33 cellular contexts compared by ENCODE assay signal in the genomic region with DNA sequence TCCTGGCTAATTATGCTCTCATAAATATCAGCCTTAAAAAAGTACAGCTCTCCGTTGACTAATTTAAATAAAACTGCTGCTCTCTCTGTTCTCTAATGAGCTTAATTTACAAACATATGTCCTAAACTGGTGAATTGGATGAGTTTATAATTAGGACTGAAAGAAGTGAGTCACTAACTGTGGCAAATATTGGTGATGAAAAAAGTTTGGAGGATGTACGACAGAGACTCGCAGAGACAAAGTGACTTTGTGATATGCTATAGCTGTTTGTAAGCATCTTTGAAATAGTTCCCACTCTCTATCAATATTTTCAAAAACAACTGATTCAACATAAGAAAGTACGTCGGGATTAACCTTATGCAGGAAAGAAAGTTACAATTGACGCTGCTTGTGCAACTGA.
"Had no signal": no experiment of that assay in that cellular context is flagged by ENCODE, and none has a peak within 500 bp of the region (broad histone marks: within the 10 kb centered on the region; RNA-seq: fewer than 3 reads in every experiment).

No MANE protein-coding gene starts in this region.

- ATAC-seq: activated naive CD4-positive, alpha-beta T cell treated with anti-CD3 and anti-CD28 coated beads, Interleukin-2, amount 50 U/mL, for 72 hours; activated naive CD8-positive, alpha-beta T cell treated with anti-CD3 and anti-CD28 coated beads, Interleukin-2, amount 50 U/mL, for 24 hours; activated T-cell treated with anti-CD3 and anti-CD28 coated beads, Interleukin-2, amount 50 U/mL, for 4 hours; activated T-cell treated with anti-CD3 and anti-CD28 coated beads, Interleukin-2, amount 50 U/mL, for 72 hours; activated T-helper 17 cell treated with anti-CD3 and anti-CD28 coated beads, Interleukin-2, amount 50 U/mL, for 72 hours; body of pancreas had no signal

- H3K9me3 ChIP-seq: adrenal gland, ascending aorta, body of pancreas, breast epithelium had no signal

- H3K36me3 ChIP-seq: adrenal gland, ascending aorta, brain microvascular endothelial cell, breast epithelium, cardiac muscle cell had no signal

- H3K27ac ChIP-seq: adrenal gland, ascending aorta, body of pancreas, brain microvascular endothelial cell, breast epithelium, cardiac muscle cell had no signal

- H3K4me3 ChIP-seq: adrenal gland, ascending aorta, body of pancreas, breast epithelium, cardiac muscle cell had no signal

- H3K27me3 ChIP-seq: adrenal gland, ascending aorta, body of pancreas, brain microvascular endothelial cell, breast epithelium had no signal

- DNase-seq: activated effector memory CD4-positive, alpha-beta T cell treated with anti-CD3 and anti-CD28 coated beads, Interleukin-2, amount 50 U/mL, for 16 hours; activated effector memory CD4-positive, alpha-beta T cell treated with Interleukin-2 at 50 U/mL for 16 hours; activated gamma-delta T cell; activated gamma-delta T cell treated with Interleukin-2 at 50 U/mL for 16 hours; activated naive CD4-positive, alpha-beta T cell treated with anti-CD3 and anti-CD28 coated beads for 36 hours; activated naive CD4-positive, alpha-beta T cell treated with anti-CD3 and anti-CD28 coated beads, Interleukin-2, amount 10 ng/mL, durations not matched to agents 7 days and 5 days; activated naive CD4-positive, alpha-beta T cell treated with anti-CD3 and anti-CD28 coated beads, Interleukin-2, amount 50 U/mL, for 16 hours; activated naive CD4-positive, alpha-beta T cell treated with Interleukin-2 at 50 U/mL for 16 hours; activated naive CD8-positive, alpha-beta T cell treated with anti-CD3 and anti-CD28 coated beads for 36 hours; activated naive CD8-positive, alpha-beta T cell treated with anti-CD3 and anti-CD28 coated beads, Interleukin-2, amount 10 ng/mL, durations not matched to agents 7 days and 5 days; activated naive CD8-positive, alpha-beta T cell treated with anti-CD3 and anti-CD28 coated beads, Interleukin-2, amount 50 U/mL, for 24 hours; activated T-cell treated with anti-CD3 and anti-CD28 coated beads, Interleukin-2, amount 50 U/mL, for 24 hours; activated T-cell treated with anti-CD3 and anti-CD28 coated beads, Interleukin-2, amount 50 U/mL, for 4 hours; activated T-cell treated with anti-CD3 and anti-CD28 coated beads, Interleukin-2, amount 50 U/mL, for 48 hours; activated T-cell treated with anti-CD3 and anti-CD28 coated beads, Interleukin-2, amount 50 U/mL, for 72 hours; adrenal gland; amniotic stem cell; amygdala; anterior cingulate cortex; aorta; body of pancreas; brain microvascular endothelial cell; caudate nucleus; central memory CD4-positive, alpha-beta T cell; cerebellar nuclear complex had no signal

- FAIRE-seq: astrocyte, bronchial epithelial cell, colon had no signal

- H3K4me1 ChIP-seq: adrenal gland, ascending aorta, body of pancreas, breast epithelium had no signal
